21 cellular contexts compared by ENCODE assay signal in the genomic region with DNA sequence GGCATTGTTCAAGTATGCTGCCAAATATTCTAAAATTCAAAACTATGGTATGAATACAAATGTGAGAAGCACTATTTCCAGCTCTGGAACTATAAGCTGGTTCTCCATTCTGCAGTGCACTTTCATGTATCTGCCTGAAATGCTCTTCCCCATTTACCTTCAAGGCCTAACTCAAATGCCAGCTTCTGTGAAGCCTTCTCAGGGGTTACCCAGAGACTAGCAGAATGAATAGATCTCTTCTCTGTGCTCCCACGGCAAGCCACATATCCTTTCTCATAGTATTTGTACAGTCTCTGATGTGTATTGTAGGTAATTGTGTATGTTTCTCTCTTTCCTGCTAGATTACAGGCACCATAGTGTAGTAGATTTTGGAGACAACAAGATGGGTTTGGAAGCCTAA. TPM values are rescaled to one million over a fixed set of nuclear protein-coding genes. Genes with fewer than 3 reads are reported as not detected.
DNase-seq lines count a peak whose midpoint lies in the region; ATAC-seq, FAIRE-seq and TF ChIP-seq lines count a peak whose summit lies in the region.
"Had no signal": no experiment of that assay in that cellular context is flagged by ENCODE, and none has a peak within 500 bp of the region (broad histone marks: within the 10 kb centered on the region; RNA-seq: fewer than 3 reads in every experiment).

No MANE protein-coding gene starts in this region.

- ATAC-seq in activated CD8-positive, alpha-beta T cell treated with anti-CD3 and anti-CD28 coated beads for 36 hours: no peak
- ATAC-seq in activated CD8-positive, alpha-beta T cell treated with anti-CD3 and anti-CD28 coated beads, Interleukin-2, amount 10 ng/mL, durations not matched to agents 7 days and 5 days: no peak
- ATAC-seq in GM21526 (IDR thresholded peaks at IDR 0.05; ENCODE audit: low FRiP score, unreplicated experiment) (no peak), GM18498 (IDR thresholded peaks at IDR 0.05; ENCODE audit: unreplicated experiment) (no peak)
- ATAC-seq: A549 had no signal

- H3K36me3 ChIP-seq in Loucy (ENCODE audit: insufficient read depth, low read length): no peaks in the 10 kb centered on the region
- H3K36me3 ChIP-seq in osteoblast (ENCODE audit: insufficient read depth, low read length): no peaks in the 10 kb centered on the region
- H3K36me3 ChIP-seq: HAP-1 had no signal

- H4K20me1 ChIP-seq in Loucy (ENCODE audit: insufficient read depth, low read length, poor library complexity, severe bottlenecking): no peaks in the 10 kb centered on the region
- no peaks in the 10 kb centered on the region for H4K20me1 ChIP-seq in osteoblast (ENCODE audit: insufficient read depth, low read length)

- H3K79me2 ChIP-seq in Loucy (ENCODE audit: insufficient read depth, low read length) (no peaks in the 10 kb centered on the region), osteoblast (ENCODE audit: insufficient read depth, low read length) (no peaks in the 10 kb centered on the region)

- peaks cover 43% of the 10 kb centered on the region for H3K4me1 Mint-ChIP-seq in activated CD8-positive, alpha-beta T cell treated with anti-CD3 and anti-CD28 coated beads for 36 hours (ENCODE audit: low read depth)
- H3K4me1 Mint-ChIP-seq in activated CD8-positive, alpha-beta T cell treated with anti-CD3 and anti-CD28 coated beads, Interleukin-2, amount 10 ng/mL, durations not matched to agents 7 days and 5 days (ENCODE audit: low read depth): peaks cover 19% of the 10 kb centered on the region

- peak; percentile 35 for FAIRE-seq in GM12891 (lab: Jason Lieb, UNC)
- FAIRE-seq: A549, D721Med, G401.6, GM12892 had no signal

- H3K9me2 ChIP-seq in Loucy (replicated peaks; ENCODE audit: low read depth, low read length): no peaks in the 10 kb centered on the region

- no peak overlapping the region for H3K4me3 Mint-ChIP-seq in activated CD8-positive, alpha-beta T cell treated with anti-CD3 and anti-CD28 coated beads for 36 hours
- H3K4me3 Mint-ChIP-seq in activated CD8-positive, alpha-beta T cell treated with anti-CD3 and anti-CD28 coated beads, Interleukin-2, amount 10 ng/mL, durations not matched to agents 7 days and 5 days: no peak overlapping the region
- H3K4me3 Mint-ChIP-seq: CD4-positive, alpha-beta T cell had no signal

- no peaks in the 10 kb centered on the region for H3K36me3 Mint-ChIP-seq in activated CD8-positive, alpha-beta T cell treated with anti-CD3 and anti-CD28 coated beads for 36 hours (ENCODE audit: low read depth)
- H3K36me3 Mint-ChIP-seq in activated CD8-positive, alpha-beta T cell treated with anti-CD3 and anti-CD28 coated beads, Interleukin-2, amount 10 ng/mL, durations not matched to agents 7 days and 5 days (ENCODE audit: low read depth): no peaks in the 10 kb centered on the region

- DNase-seq in activated CD8-positive, alpha-beta T cell treated with anti-CD3 and anti-CD28 coated beads for 36 hours: peak; percentile 21
- no peak for DNase-seq in activated CD8-positive, alpha-beta T cell treated with anti-CD3 and anti-CD28 coated beads, Interleukin-2, amount 10 ng/mL, durations not matched to agents 7 days and 5 days
- DNase-seq in GM12891 (ENCODE audit: insufficient read length, low spot score) (no peak), osteoblast (ENCODE audit: insufficient read length, low spot score, missing footprints) (no peak), HPDE6-E6E7 (ENCODE audit: extremely low spot score) (no peak)
- DNase-seq: AML-193; Caco-2; CD4-positive, alpha-beta T cell had no signal

- no peak overlapping the region for H3K27ac ChIP-seq in osteoblast (ENCODE audit: low read depth, low read length)
- H3K27ac ChIP-seq: 22Rv1, A549, C4-2B, HL-60 had no signal

- no peak for TF ChIP-seq POLR2A in GM12891 (IDR thresholded peaks at IDR 0.05; ENCODE audit: low read depth, low read length)

- no peaks in the 10 kb centered on the region for H3K9me3 ChIP-seq in Loucy (ENCODE audit: insufficient read depth, low read depth, low read length)
- H3K9me3 ChIP-seq in osteoblast (ENCODE audit: low read depth, low read length): no peaks in the 10 kb centered on the region
- H3K9me3 ChIP-seq: A549, Caco-2, HAP-1 had no signal

- no peaks in the 10 kb centered on the region for H3K27me3 ChIP-seq in Loucy (ENCODE audit: insufficient read depth, low read length, poor library complexity, severe bottlenecking)
- H3K27me3 ChIP-seq in osteoblast (ENCODE audit: insufficient read depth, low read length): no peaks in the 10 kb centered on the region

- no peaks in the 10 kb centered on the region for H3F3A ChIP-seq in Loucy (ENCODE audit: low read depth)

- no peaks in the 10 kb centered on the region for H3K4me1 ChIP-seq in Loucy (ENCODE audit: insufficient read depth, low read length, poor library complexity, severe bottlenecking)
- peaks cover 18% of the 10 kb centered on the region for H3K4me1 ChIP-seq in osteoblast (ENCODE audit: insufficient read depth, low read length)
- H3K4me1 ChIP-seq: HAP-1 had no signal

- intact Hi-C loops in activated CD8-positive, alpha-beta T cell treated with anti-CD3 and anti-CD28 coated beads for 36 hours (cut with micrococcal nuclease): no loop called here

- H3K4me3 ChIP-seq in Loucy (ENCODE audit: low read length, poor library complexity, severe bottlenecking) (no peak overlapping the region), osteoblast (ENCODE audit: insufficient read depth, low read length) (no peak overlapping the region)
- H3K4me3 ChIP-seq: A549, HAP-1 had no signal

- no peaks in the 10 kb centered on the region for H3K9me3 Mint-ChIP-seq in activated CD8-positive, alpha-beta T cell treated with anti-CD3 and anti-CD28 coated beads for 36 hours
- H3K9me3 Mint-ChIP-seq in activated CD8-positive, alpha-beta T cell treated with anti-CD3 and anti-CD28 coated beads, Interleukin-2, amount 10 ng/mL, durations not matched to agents 7 days and 5 days (ENCODE audit: insufficient read depth): no peaks in the 10 kb centered on the region
- H3K9me3 Mint-ChIP-seq: CD4-positive, alpha-beta T cell had no signal

- H3K4me2 ChIP-seq in Loucy (ENCODE audit: low read depth, low read length, poor library complexity, severe bottlenecking) (no peak overlapping the region), osteoblast (ENCODE audit: insufficient read depth, low read length) (no peak overlapping the region)
- H3K4me2 ChIP-seq: A549 had no signal

- H2AFZ ChIP-seq in Loucy (ENCODE audit: low read length) (peak overlapping the region; percentile 45; the same call in 1 of the 2 replicates), osteoblast (ENCODE audit: low read length) (peak overlapping the region; percentile 10)

- CTCF ChIA-PET in activated CD8-positive, alpha-beta T cell treated with anti-CD3 and anti-CD28 coated beads for 36 hours (lab: Charles Lee): interaction anchor here (1.4 to 1.5 kb wide), 2 partner anchors 15 to 64 kb away, joined by 5 to 6 read pairs; no protein-coding TSS in a partner anchor
- CTCF ChIA-PET in activated CD8-positive, alpha-beta T cell treated with anti-CD3 and anti-CD28 coated beads, Interleukin-2, amount 10 ng/mL, durations not matched to agents 7 days and 5 days (lab: Charles Lee): interaction anchor here (1.6 kb wide), 2 partner anchors 10 to 64 kb away, joined by 3 to 6 read pairs; no protein-coding TSS in a partner anchor

- POLR2A ChIA-PET in activated CD8-positive, alpha-beta T cell treated with anti-CD3 and anti-CD28 coated beads for 36 hours (lab: Charles Lee): no interaction called here
- POLR2A ChIA-PET in activated CD8-positive, alpha-beta T cell treated with anti-CD3 and anti-CD28 coated beads, Interleukin-2, amount 10 ng/mL, durations not matched to agents 7 days and 5 days (lab: Charles Lee): interaction anchor here (0.7 to 1.3 kb wide), 2 partner anchors 20 to 218 kb away, joined by 3 to 11 read pairs; no protein-coding TSS in a partner anchor

- H3K27me3 Mint-ChIP-seq in activated CD8-positive, alpha-beta T cell treated with anti-CD3 and anti-CD28 coated beads for 36 hours: peaks cover 12% of the 10 kb centered on the region
- H3K27me3 Mint-ChIP-seq in activated CD8-positive, alpha-beta T cell treated with anti-CD3 and anti-CD28 coated beads, Interleukin-2, amount 10 ng/mL, durations not matched to agents 7 days and 5 days (ENCODE audit: low read depth): peaks cover 6% of the 10 kb centered on the region

- no peak for TF ChIP-seq CTCF in activated CD8-positive, alpha-beta T cell treated with anti-CD3 and anti-CD28 coated beads for 36 hours (IDR thresholded peaks at IDR 0.05)
- TF ChIP-seq CTCF in Loucy (conservative IDR thresholded peaks at IDR 0.05; ENCODE audit: low read length): no peak
- no peak for TF ChIP-seq CTCF in osteoblast (IDR thresholded peaks at IDR 0.05; ENCODE audit: extremely low read depth, low read depth, low read length)

- no peak overlapping the region for H3K27ac Mint-ChIP-seq in activated CD8-positive, alpha-beta T cell treated with anti-CD3 and anti-CD28 coated beads for 36 hours
- no peak overlapping the region for H3K27ac Mint-ChIP-seq in activated CD8-positive, alpha-beta T cell treated with anti-CD3 and anti-CD28 coated beads, Interleukin-2, amount 10 ng/mL, durations not matched to agents 7 days and 5 days
- H3K27ac Mint-ChIP-seq: CD4-positive, alpha-beta T cell had no signal

- no peak overlapping the region for H3K9ac ChIP-seq in Loucy (ENCODE audit: low read depth, low read length, poor library complexity, severe bottlenecking)

TF ChIP-seq in GM12891, 5 proteins besides CTCF, POLR2A, EP300 and RAD21:
- TF ChIP-seq PAX5 (IDR thresholded peaks at IDR 0.05; ENCODE audit: insufficient read depth, low read length, severe bottlenecking) (no peak), SPI1 (IDR thresholded peaks at IDR 0.05; ENCODE audit: low read depth, low read length) (no peak), TAF1 (IDR thresholded peaks at IDR 0.05; ENCODE audit: low read depth, low read length) (no peak), POU2F2 (IDR thresholded peaks at IDR 0.05; ENCODE audit: low read depth, low read length) (no peak), POLR2AphosphoS5 (IDR thresholded peaks at IDR 0.05; ENCODE audit: low read depth, low read length) (no peak)

RNA-seq across cellular contexts. Expression of a gene that starts 4.1 kb away (rescaled TPM):
- not detected for total RNA-seq in activated CD8-positive, alpha-beta T cell treated with anti-CD3 and anti-CD28 coated beads for 36 hours
- total RNA-seq in activated CD8-positive, alpha-beta T cell treated with anti-CD3 and anti-CD28 coated beads, Interleukin-2, amount 10 ng/mL, durations not matched to agents 7 days and 5 days: under 1 TPM in 1 of 2 experiments, not detected in 1; 0.37 TPM
- not detected for polyA plus RNA-seq in GM12891 (2012; ENCODE audit: low read depth, missing spikeins)
- not detected in 2 replicates for total RNA-seq in osteoblast
- total RNA-seq: Caco-2; CD4-positive, alpha-beta T cell; H4 had no signal
- polyA plus RNA-seq: A549, BJ had no signal

RNA-seq across cellular contexts. Expression of a gene that starts 6.5 kb away (rescaled TPM):
- total RNA-seq in activated CD8-positive, alpha-beta T cell treated with anti-CD3 and anti-CD28 coated beads for 36 hours: under 1 TPM; 0.36 to 0.98 TPM
- total RNA-seq in activated CD8-positive, alpha-beta T cell treated with anti-CD3 and anti-CD28 coated beads, Interleukin-2, amount 10 ng/mL, durations not matched to agents 7 days and 5 days: not detected
- not detected for polyA plus RNA-seq in GM12891 (2012; ENCODE audit: low read depth, missing spikeins)
- total RNA-seq in osteoblast: 0.29 TPM in 1 of 2 replicates, not detected in the other
- total RNA-seq: CD4-positive, alpha-beta T cell had no signal
- polyA plus RNA-seq: BJ had no signal

RNA-seq across cellular contexts. Expression of a gene that starts 21.9 kb away (rescaled TPM):
- total RNA-seq in activated CD8-positive, alpha-beta T cell treated with anti-CD3 and anti-CD28 coated beads for 36 hours: 10 to 100 TPM; 92.2 to 93.7 TPM
- 10 to 100 TPM; 11.1 to 12.8 TPM for total RNA-seq in activated CD8-positive, alpha-beta T cell treated with anti-CD3 and anti-CD28 coated beads, Interleukin-2, amount 10 ng/mL, durations not matched to agents 7 days and 5 days
- polyA plus RNA-seq in GM12891 (2012; ENCODE audit: low read depth, missing spikeins): 0.60 TPM
- 81.8 and 94.0 TPM in 2 replicates for total RNA-seq in osteoblast
